ENCODE assay signal across 9 cellular contexts in the genomic region with DNA sequence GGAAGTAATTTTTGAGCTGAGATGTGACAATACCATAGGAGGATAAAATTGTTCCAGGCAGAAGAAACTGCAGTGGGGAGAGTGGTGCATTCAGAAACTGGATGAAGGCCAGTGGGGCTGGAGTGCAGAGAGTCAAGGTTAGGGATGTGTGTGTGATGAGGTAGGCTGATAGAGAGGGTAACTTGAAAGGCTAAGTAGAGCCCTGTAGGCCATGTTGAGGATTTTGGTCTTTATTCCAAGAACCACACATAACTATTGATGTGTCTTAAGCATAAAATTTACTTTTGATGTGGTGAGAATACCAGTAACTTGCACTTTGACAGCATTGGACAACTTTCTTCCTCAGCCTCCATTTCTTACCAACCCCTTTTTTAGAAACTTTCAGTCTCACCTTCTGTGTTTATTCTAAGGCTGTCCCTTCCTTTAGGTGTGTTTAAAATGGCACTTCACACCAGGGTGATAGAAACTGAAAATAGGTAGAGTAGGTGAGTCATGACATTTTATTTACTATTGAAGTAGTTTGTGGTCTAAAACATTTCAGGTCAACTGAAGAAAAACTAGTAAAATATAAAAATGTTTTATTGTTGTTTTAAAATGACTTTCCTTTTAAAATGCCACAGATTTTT. TPM values are rescaled to one million over a fixed set of nuclear protein-coding genes. Genes with fewer than 3 reads are reported as not detected.
DNase-seq lines count a peak whose midpoint lies in the region; ATAC-seq and TF ChIP-seq lines count a peak whose summit lies in the region.
"Had no signal": no experiment of that assay in that cellular context is flagged by ENCODE, and none has a peak within 500 bp of the region (broad histone marks: within the 10 kb centered on the region; RNA-seq: fewer than 3 reads in every experiment).

No MANE protein-coding gene starts in this region.

- no peaks in the 10 kb centered on the region for H3K27me3 Mint-ChIP-seq in Calu3 (ENCODE audit: unreplicated experiment)
- no peaks in the 10 kb centered on the region for H3K27me3 Mint-ChIP-seq in Caco-2 (ENCODE audit: insufficient read depth, unreplicated experiment)

- intact Hi-C loops in Calu3 (cut with micrococcal nuclease; ENCODE audit: unreplicated experiment) (no loop called here), OCI-LY7 (cut with micrococcal nuclease; ENCODE audit: unreplicated experiment) (no loop called here), uterus (cut with DNase I; ENCODE audit: low total_unique reads) (no loop called here), posterior cingulate gyrus (cut with DNase I) (no loop called here), Caco-2 (cut with micrococcal nuclease; ENCODE audit: unreplicated experiment) (no loop called here)

- peaks cover 8% of the 10 kb centered on the region; the same call in 1 of the 2 replicates for H4K20me1 ChIP-seq in OCI-LY7 (ENCODE audit: insufficient read depth, low read length)

- H3K4me2 ChIP-seq in OCI-LY7 (ENCODE audit: low read length), result 0 out of 2 replicates have a peak overlapping the region, but pooled peaks have one; percentile 24

- peak; percentile 71 for ATAC-seq in GM18873 (IDR thresholded peaks at IDR 0.05; ENCODE audit: low FRiP score, unreplicated experiment)
- peak; percentile 92 for ATAC-seq in HG02840 (IDR thresholded peaks at IDR 0.05; ENCODE audit: low FRiP score, unreplicated experiment)

- 0 out of 2 replicates have a peak, but pooled peaks cover 3% of the 10 kb centered on the region for H3K9me2 ChIP-seq in OCI-LY7 (ENCODE audit: insufficient read depth, low read length)

- H3K27me3 ChIP-seq in uterus (no peaks in the 10 kb centered on the region), Caco-2 (replicated peaks; ENCODE audit: control insufficient read depth, insufficient read depth, low read length) (no peaks in the 10 kb centered on the region)

- peak overlapping the region; percentile 31 for H3K27ac Mint-ChIP-seq in Calu3 (ENCODE audit: unreplicated experiment)
- H3K27ac Mint-ChIP-seq in Caco-2 (ENCODE audit: unreplicated experiment), result no peak overlapping the region

- POLR2A ChIA-PET in OCI-LY7 (lab: Charles Lee) (interaction anchor here (1.2 kb wide), 1 partner anchor 16 kb away, joined by 3 read pairs; no protein-coding TSS in a partner anchor), Caco-2 (lab: Charles Lee) (no interaction called here)

- H3K36me3 ChIP-seq in OCI-LY7 (ENCODE audit: insufficient read depth, low read length) (no peaks in the 10 kb centered on the region), uterus (no peaks in the 10 kb centered on the region), Caco-2 (ENCODE audit: control insufficient read depth, insufficient read depth, low read length) (no peaks in the 10 kb centered on the region)

- H3K4me1 Mint-ChIP-seq in Calu3 (ENCODE audit: low read depth, unreplicated experiment), result peaks cover 23% of the 10 kb centered on the region
- H3K4me1 Mint-ChIP-seq in Caco-2 (ENCODE audit: low read depth, unreplicated experiment), result peaks cover 4% of the 10 kb centered on the region

- H3K27ac ChIP-seq in OCI-LY7 (ENCODE audit: low read depth, low read length, poor library complexity, severe bottlenecking) (no peak overlapping the region), uterus (no peak overlapping the region)

- H3K36me3 Mint-ChIP-seq in Calu3 (ENCODE audit: insufficient read depth, unreplicated experiment) (no peaks in the 10 kb centered on the region), Caco-2 (ENCODE audit: insufficient read depth, unreplicated experiment) (no peaks in the 10 kb centered on the region)

- H3K9me3 Mint-ChIP-seq in Calu3 (ENCODE audit: low read depth, unreplicated experiment) (no peaks in the 10 kb centered on the region), Caco-2 (ENCODE audit: unreplicated experiment) (no peaks in the 10 kb centered on the region)

- DNase-seq in Calu3 (no peak), OCI-LY7 (ENCODE audit: low spot score) (no peak), uterus (no peak), posterior cingulate gyrus (no peak), SHP77 (lab: John Stamatoyannopoulos, UW) (no peak), Caco-2 (no peak)
- DNase-seq: left cardiac atrium had no signal

- CTCF ChIA-PET in Calu3 (lab: Charles Lee), result no interaction called here
- CTCF ChIA-PET in OCI-LY7 (lab: Charles Lee; ENCODE audit: unreplicated experiment), result no interaction called here
- CTCF ChIA-PET in Caco-2 (lab: Charles Lee), result no interaction called here

- H3K4me3 Mint-ChIP-seq in Calu3 (ENCODE audit: low read depth, unreplicated experiment) (no peak overlapping the region), Caco-2 (ENCODE audit: unreplicated experiment) (no peak overlapping the region)

- TF ChIP-seq POLR2A in uterus (IDR thresholded peaks at IDR 0.05), result no peak

- H3K9me3 ChIP-seq in OCI-LY7 (ENCODE audit: low read length), result no peaks in the 10 kb centered on the region
- no peaks in the 10 kb centered on the region for H3K9me3 ChIP-seq in uterus
- no peaks in the 10 kb centered on the region for H3K9me3 ChIP-seq in Caco-2

- H3K79me2 ChIP-seq in OCI-LY7 (ENCODE audit: insufficient read depth, low read depth, low read length), result peaks cover 43% of the 10 kb centered on the region; the same call in 1 of the 2 replicates

- TF ChIP-seq CTCF in Calu3 (IDR thresholded peaks at IDR 0.05; ENCODE audit: unreplicated experiment) (no peak), OCI-LY7 (conservative IDR thresholded peaks at IDR 0.05; ENCODE audit: low read length) (no peak), uterus (IDR thresholded peaks at IDR 0.05) (no peak), Caco-2 (IDR thresholded peaks at IDR 0.05; ENCODE audit: insufficient read depth in 1 of 2, low read depth in 1 of 2, low read length in 1 of 2, severe bottlenecking in 1 of 2, unreplicated experiment in 1 of 2) (no peak)

- BruUV-seq in Calu3 (replicated peaks; lab: Mats Ljungman, UMichigan) (no TSS peak), OCI-LY7 (replicated peaks; lab: Mats Ljungman, UMichigan) (no TSS peak), Caco-2 (replicated peaks; lab: Mats Ljungman, UMichigan) (no TSS peak)

- H3K4me3 ChIP-seq in OCI-LY7 (ENCODE audit: low read depth, low read length, poor library complexity, severe bottlenecking) (no peak overlapping the region), uterus (no peak overlapping the region), Caco-2 (ENCODE audit: low read depth, low read length) (no peak overlapping the region)

- H3K4me1 ChIP-seq in OCI-LY7 (ENCODE audit: insufficient read depth, low read length, poor library complexity, severe bottlenecking), result peaks cover 11% of the 10 kb centered on the region
- H3K4me1 ChIP-seq in uterus, result no peaks in the 10 kb centered on the region
- no peaks in the 10 kb centered on the region for H3K4me1 ChIP-seq in Caco-2

- H2AFZ ChIP-seq in OCI-LY7 (ENCODE audit: low read length), result no peak overlapping the region

RNA-seq across cellular contexts. Expression of a gene that starts 22.6 kb away (rescaled TPM):
- total RNA-seq in Calu3 (2022), result 36.0 and 44.7 TPM in 2 replicates
- 36.8 and 71.3 TPM in 2 replicates for total RNA-seq in OCI-LY7 (2014; rRNA removed; shearing (Covaris generic))
- total RNA-seq in OCI-LY7 (2022), result 31.9 and 33.2 TPM in 2 replicates
- total RNA-seq in uterus, result 10 to 100 TPM; 28.1 to 32.1 (median 31.3) TPM
- 33.3 and 33.7 TPM in 2 replicates for total RNA-seq in Caco-2 (2022)
